In the genomic region with DNA sequence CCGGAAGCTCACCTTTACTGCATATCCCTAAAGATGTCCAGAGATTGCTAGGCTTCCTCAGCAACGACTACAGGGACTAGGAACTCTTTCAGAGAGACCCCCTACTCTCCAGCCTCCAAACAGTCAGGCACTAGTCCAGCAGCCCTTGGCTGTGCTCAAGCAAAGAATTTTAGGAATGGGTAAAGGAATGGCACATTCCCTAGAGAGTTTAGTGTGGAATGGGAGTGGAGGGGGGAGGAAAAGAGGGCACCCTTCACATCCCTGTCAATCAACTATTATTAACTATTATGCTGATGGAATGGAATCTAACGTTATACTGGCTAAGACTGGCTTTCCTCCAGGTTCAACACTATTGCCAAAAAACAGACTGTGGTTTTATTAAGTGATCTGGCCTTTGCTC, we compare ENCODE assay signal across 15 cellular contexts.
DNase-seq lines count a peak whose midpoint lies in the region; ATAC-seq and TF ChIP-seq lines count a peak whose summit lies in the region.
"Had no signal": no experiment of that assay in that cellular context is flagged by ENCODE, and none has a peak within 500 bp of the region (broad histone marks: within the 10 kb centered on the region; RNA-seq: fewer than 3 reads in every experiment).

No MANE protein-coding gene starts in this region.

- H3K4me1 ChIP-seq in GM23338 (ENCODE audit: insufficient read depth) = peaks cover 8% of the 10 kb centered on the region
- H3K4me1 ChIP-seq in body of pancreas = no peaks in the 10 kb centered on the region
- peaks cover 13% of the 10 kb centered on the region; the same call in 1 of the 2 replicates for H3K4me1 ChIP-seq in iPS-20b (ENCODE audit: insufficient read depth, low read length)

- no peaks in the 10 kb centered on the region for H3K9me3 ChIP-seq in body of pancreas
- H3K9me3 ChIP-seq in iPS-20b (ENCODE audit: insufficient read depth, low read depth, low read length) = no peaks in the 10 kb centered on the region

- 32 to 35% methylated on average over 3 of the region's 3 CpGs for WGBS in body of pancreas, 2 donors
- 42 to 48% methylated on average over 3 of the region's 3 CpGs for WGBS in lower leg skin, 2 donors

- TF ChIP-seq CTCF in GM23338 (conservative IDR thresholded peaks at IDR 0.05; ENCODE audit: low read depth in 2 of 2) (no peak), body of pancreas (IDR thresholded peaks at IDR 0.05) (no peak), lower leg skin (IDR thresholded peaks at IDR 0.05) (no peak), GM13976 (IDR thresholded peaks at IDR 0.05; ENCODE audit: borderline replicate concordance, control extremely low read depth, extremely low read depth, insufficient read depth, missing control alignments) (no peak)

- H3K27ac ChIP-seq in GM23338 (ENCODE audit: low read depth) (peak overlapping the region; percentile 74), body of pancreas (peak overlapping the region in 1 of 4 donors; percentile 31), iPS-20b (ENCODE audit: low read length) (no peak overlapping the region)
- H3K27ac ChIP-seq: epithelial cell of prostate had no signal

- peak overlapping the region; percentile 39; the same call in 1 of the 2 replicates for H3K4me2 ChIP-seq in GM23338

- no peak overlapping the region for H2AFZ ChIP-seq in GM23338

- no peaks in the 10 kb centered on the region for H3K79me2 ChIP-seq in GM23338 (replicated peaks; ENCODE audit: insufficient read depth)

- in situ Hi-C loops in GM13976 (cut with MboI; ENCODE audit: low sequenced_read_pairs, unreplicated experiment) = no loop called here

- no peaks in the 10 kb centered on the region for H3F3A ChIP-seq in GM23338 (replicated peaks; ENCODE audit: low read depth)

- peak; percentile 88 for DNase-seq in GM23338 (ENCODE audit: low spot score)
- DNase-seq in body of pancreas = no peak
- peak; percentile 22 for DNase-seq in renal cortical epithelial cell (ENCODE audit: low read depth)
- DNase-seq in lower leg skin (ENCODE audit: low spot score in 2 of 2) = no peak
- no peak for DNase-seq in GM13976 (ENCODE audit: low spot score)
- no peak for DNase-seq in putamen (ENCODE audit: low spot score)
- DNase-seq: activated CD4-positive, alpha-beta memory T cell treated with anti-CD3 and anti-CD28 coated beads, Interleukin-2, amount 10 ng/mL, durations not matched to agents 7 days and 5 days; activated effector memory CD4-positive, alpha-beta T cell treated with anti-CD3 and anti-CD28 coated beads, Interleukin-2, amount 50 U/mL, for 16 hours; COR-L47; head of caudate nucleus; KBM-7; NCI-H146; RPMI8226 had no signal

- H3K9ac ChIP-seq in iPS-20b (ENCODE audit: low read depth, low read length) = no peak overlapping the region

- no peaks in the 10 kb centered on the region for H4K20me1 ChIP-seq in GM23338 (replicated peaks; ENCODE audit: insufficient read depth)

- no peaks in the 10 kb centered on the region for H3K9me3 Mint-ChIP-seq in GM23338
- H3K9me3 Mint-ChIP-seq: activated CD4-positive, alpha-beta memory T cell treated with anti-CD3 and anti-CD28 coated beads, Interleukin-2, amount 10 ng/mL, durations not matched to agents 7 days and 5 days had no signal

- ATAC-seq in GM23338 = peak; percentile 98
- ATAC-seq in body of pancreas = peak; percentile 72

- no peaks in the 10 kb centered on the region for H3K27me3 ChIP-seq in GM23338 (ENCODE audit: insufficient read depth)
- no peaks in the 10 kb centered on the region for H3K27me3 ChIP-seq in body of pancreas
- no peaks in the 10 kb centered on the region for H3K27me3 ChIP-seq in iPS-20b (ENCODE audit: insufficient read depth, low read length)

- peak overlapping the region; percentile 51 for H3K4me3 Mint-ChIP-seq in GM23338
- H3K4me3 Mint-ChIP-seq: activated CD4-positive, alpha-beta memory T cell treated with anti-CD3 and anti-CD28 coated beads, Interleukin-2, amount 10 ng/mL, durations not matched to agents 7 days and 5 days had no signal

- peaks cover 28% of the 10 kb centered on the region for H3K4me1 Mint-ChIP-seq in GM23338
- H3K4me1 Mint-ChIP-seq: activated CD4-positive, alpha-beta memory T cell treated with anti-CD3 and anti-CD28 coated beads, Interleukin-2, amount 10 ng/mL, durations not matched to agents 7 days and 5 days had no signal

- H3K27me3 Mint-ChIP-seq in GM23338 (ENCODE audit: insufficient read depth, low read depth, poor library complexity) = no peaks in the 10 kb centered on the region

- H3K36me3 Mint-ChIP-seq in GM23338 (ENCODE audit: low read depth) = no peaks in the 10 kb centered on the region

- 0 out of 2 replicates have a peak overlapping the region, but pooled peaks have one; percentile 13 for H3K4me3 ChIP-seq in GM23338
- no peak overlapping the region for H3K4me3 ChIP-seq in body of pancreas
- H3K4me3 ChIP-seq in iPS-20b (ENCODE audit: low read length) = peak overlapping the region; percentile 22; the same call in 1 of the 2 replicates
- no peak overlapping the region for H3K4me3 ChIP-seq in lower leg skin (ENCODE audit: low read depth, poor library complexity, severe bottlenecking)

- H3K27ac Mint-ChIP-seq in GM23338 = peak overlapping the region; percentile 96
- H3K27ac Mint-ChIP-seq: activated CD4-positive, alpha-beta memory T cell treated with anti-CD3 and anti-CD28 coated beads, Interleukin-2, amount 10 ng/mL, durations not matched to agents 7 days and 5 days had no signal

- no peaks in the 10 kb centered on the region for H3K36me3 ChIP-seq in GM23338 (ENCODE audit: insufficient read depth)
- no peaks in the 10 kb centered on the region for H3K36me3 ChIP-seq in body of pancreas (replicated peaks in 1 of 2; ENCODE audit: insufficient read depth in 1 of 2, low read depth in 2 of 2)
- no peaks in the 10 kb centered on the region for H3K36me3 ChIP-seq in iPS-20b (ENCODE audit: insufficient read depth, low read depth, low read length)

- H3K9me2 ChIP-seq in GM23338 (ENCODE audit: insufficient read depth) = no peaks in the 10 kb centered on the region

- intact Hi-C loops in body of pancreas (cut with DNase I) = no loop called here
- intact Hi-C loops in lower leg skin (cut with DNase I; ENCODE audit: low total_unique reads) = no loop called here

- TF ChIP-seq POLR2A in body of pancreas (IDR thresholded peaks at IDR 0.05) (no peak), lower leg skin (IDR thresholded peaks at IDR 0.05) (no peak)

TF ChIP-seq in GM23338, 12 proteins besides CTCF, POLR2A, EP300 and RAD21 (continues in another document):
- no peak for TF ChIP-seq NANOG (IDR thresholded peaks at IDR 0.05; ENCODE audit: borderline replicate concordance)
- TF ChIP-seq EZH2phosphoT487 (IDR thresholded peaks at IDR 0.05; ENCODE audit: unreplicated experiment) = no peak
- TF ChIP-seq, protein P1, sequence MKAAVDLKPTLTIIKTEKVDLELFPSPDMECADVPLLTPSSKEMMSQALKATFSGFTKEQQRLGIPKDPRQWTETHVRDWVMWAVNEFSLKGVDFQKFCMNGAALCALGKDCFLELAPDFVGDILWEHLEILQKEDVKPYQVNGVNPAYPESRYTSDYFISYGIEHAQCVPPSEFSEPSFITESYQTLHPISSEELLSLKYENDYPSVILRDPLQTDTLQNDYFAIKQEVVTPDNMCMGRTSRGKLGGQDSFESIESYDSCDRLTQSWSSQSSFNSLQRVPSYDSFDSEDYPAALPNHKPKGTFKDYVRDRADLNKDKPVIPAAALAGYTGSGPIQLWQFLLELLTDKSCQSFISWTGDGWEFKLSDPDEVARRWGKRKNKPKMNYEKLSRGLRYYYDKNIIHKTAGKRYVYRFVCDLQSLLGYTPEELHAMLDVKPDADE (IDR thresholded peaks at IDR 0.05) = no peak
- no peak for TF ChIP-seq ZNF331 (CRISPR knock-in tag; IDR thresholded peaks at IDR 0.05; ENCODE audit: low read depth)

Comparison
In these comparisons a context has a peak if more than half of its experiments do, and no peak if none do; other contexts are left out.
1. DNase-seq: peak in GM23338 (single experiment) and renal cortical epithelial cell (single experiment); none in body of pancreas (0 of 4), lower leg skin (0 of 2), GM13976 (single experiment) and putamen (single experiment).
2. H3K4me3 ChIP-seq: peak in GM23338 (single experiment) and iPS-20b (single experiment); none in body of pancreas (0 of 2) and lower leg skin (single experiment).